In genomic region chr22:20787223-20787622, GRCh38 we compare ENCODE assay signal across 25 cellular contexts. TPM values are rescaled to one million over a fixed set of nuclear protein-coding genes. Genes with fewer than 3 reads are reported as not detected.
"Had no signal": no experiment of that assay in that cellular context is flagged by ENCODE, and none has a peak within 500 bp of the region (broad histone marks: within the 10 kb centered on the region; RNA-seq: fewer than 3 reads in every experiment).

No MANE protein-coding gene starts in this region.

- H3K4me1 ChIP-seq: breast epithelium had no signal

- H3K36me3 ChIP-seq: breast epithelium had no signal

- H3K9me3 Mint-ChIP-seq: activated B cell treated with CpG ODN at 0.5 μM for 24 hours; activated CD4-positive, alpha-beta T cell treated with anti-CD3 and anti-CD28 coated beads, Interleukin-2, amount 10 ng/mL, durations not matched to agents 24 days and 14 days; activated naive CD4-positive, alpha-beta T cell treated with anti-CD3 and anti-CD28 coated beads, Interleukin-2, amount 50 U/mL, for 24 hours; activated T-cell treated with anti-CD3 and anti-CD28 coated beads, Interleukin-2, amount 50 U/mL, for 24 hours; activated T-helper 1 cell treated with anti-CD3 and anti-CD28 coated beads, Interleukin-12 subunit alpha, Interleukin-12 subunit beta, Interleukin-2, Interleukin-4 antibody, amounts not matched to agents 30 ng/mL and 10 ng/mL and 1 ng/mL, durations not matched to agents 14 hours and 24 hours and 36 hours had no signal

- H3K27ac Mint-ChIP-seq: activated B cell treated with CpG ODN at 0.5 μM for 24 hours; activated CD4-positive, alpha-beta T cell treated with anti-CD3 and anti-CD28 coated beads, Interleukin-2, amount 10 ng/mL, durations not matched to agents 24 days and 14 days; activated CD8-positive, alpha-beta memory T cell treated with anti-CD3 and anti-CD28 coated beads, Interleukin-2, amount 10 ng/mL, durations not matched to agents 7 days and 5 days; activated naive CD4-positive, alpha-beta T cell treated with anti-CD3 and anti-CD28 coated beads, Interleukin-2, amount 50 U/mL, for 24 hours; activated T-helper 1 cell treated with anti-CD3 and anti-CD28 coated beads, Interleukin-12 subunit alpha, Interleukin-12 subunit beta, Interleukin-2, Interleukin-4 antibody, amounts not matched to agents 30 ng/mL and 10 ng/mL and 1 ng/mL, durations not matched to agents 14 hours and 24 hours and 36 hours had no signal

- H3K27me3 Mint-ChIP-seq: activated B cell treated with CpG ODN at 0.5 μM for 24 hours; activated CD4-positive, alpha-beta T cell treated with anti-CD3 and anti-CD28 coated beads, Interleukin-2, amount 10 ng/mL, durations not matched to agents 24 days and 14 days; activated CD8-positive, alpha-beta memory T cell treated with anti-CD3 and anti-CD28 coated beads, Interleukin-2, amount 10 ng/mL, durations not matched to agents 7 days and 5 days; activated naive CD4-positive, alpha-beta T cell treated with anti-CD3 and anti-CD28 coated beads, Interleukin-2, amount 50 U/mL, for 24 hours; activated T-cell treated with anti-CD3 and anti-CD28 coated beads, Interleukin-2, amount 50 U/mL, for 24 hours; T-helper 17 cell had no signal

- H3K27ac ChIP-seq: breast epithelium, KMS-11, Peyer's patch, RWPE1 had no signal

- H3K27me3 ChIP-seq: breast epithelium, Peyer's patch had no signal

- H3K9me3 ChIP-seq: breast epithelium, Peyer's patch had no signal

- H3K4me3 Mint-ChIP-seq: activated B cell treated with CpG ODN at 0.5 μM for 24 hours; activated CD4-positive, alpha-beta T cell treated with anti-CD3 and anti-CD28 coated beads, Interleukin-2, amount 10 ng/mL, durations not matched to agents 24 days and 14 days; activated CD8-positive, alpha-beta memory T cell treated with anti-CD3 and anti-CD28 coated beads, Interleukin-2, amount 10 ng/mL, durations not matched to agents 7 days and 5 days; activated naive CD4-positive, alpha-beta T cell treated with anti-CD3 and anti-CD28 coated beads, Interleukin-2, amount 50 U/mL, for 24 hours; activated T-cell treated with anti-CD3 and anti-CD28 coated beads, Interleukin-2, amount 50 U/mL, for 24 hours; activated T-helper 1 cell treated with anti-CD3 and anti-CD28 coated beads, Interleukin-12 subunit alpha, Interleukin-12 subunit beta, Interleukin-2, Interleukin-4 antibody, amounts not matched to agents 30 ng/mL and 10 ng/mL and 1 ng/mL, durations not matched to agents 14 hours and 24 hours and 36 hours; T-helper 17 cell had no signal

- ATAC-seq: activated CD8-positive, alpha-beta memory T cell treated with anti-CD3 and anti-CD28 coated beads, Interleukin-2, amount 10 ng/mL, durations not matched to agents 7 days and 5 days; T-helper 17 cell had no signal

- DNase-seq: activated B cell treated with CpG ODN at 0.5 μM for 24 hours; activated CD4-positive, alpha-beta T cell treated with anti-CD3 and anti-CD28 coated beads for 1 hour; activated CD4-positive, alpha-beta T cell treated with anti-CD3 and anti-CD28 coated beads, Interleukin-2, amount 10 ng/mL, durations not matched to agents 24 days and 14 days; activated CD4-positive, alpha-beta T cell treated with anti-CD3 and anti-CD28 coated beads, Interleukin-2, amount 50 U/mL, for 48 hours; activated CD8-positive, alpha-beta memory T cell treated with anti-CD3 and anti-CD28 coated beads, Interleukin-2, amount 10 ng/mL, durations not matched to agents 7 days and 5 days; activated effector memory CD4-positive, alpha-beta T cell treated with Interleukin-2 at 50 U/mL for 16 hours; activated naive CD4-positive, alpha-beta T cell; activated T-cell treated with anti-CD3 and anti-CD28 coated beads, Interleukin-2, amount 50 U/mL, for 24 hours; aorta; NCI-H1092; NCI-H1417 treated with DMSO at 0.1 percent for 48 hours; NCI-H1694 treated with DMSO at 0.1 percent for 48 hours; NCI-H345; NCI-H510A treated with DMSO at 0.1 percent for 48 hours; NCI-H69; Peyer's patch; SHP77 treated with DMSO at 0.1 percent for 48 hours; T-helper 17 cell; T-helper 9 cell had no signal

- H3K9ac ChIP-seq: KMS-11 had no signal

- H3K4me3 ChIP-seq: breast epithelium, Peyer's patch had no signal

- H3K4me1 Mint-ChIP-seq: activated CD8-positive, alpha-beta memory T cell treated with anti-CD3 and anti-CD28 coated beads, Interleukin-2, amount 10 ng/mL, durations not matched to agents 7 days and 5 days had no signal

RNA-seq across cellular contexts. Expression of gene SERPIND1, which starts 13.3 kb away (rescaled TPM):
- total RNA-seq: activated B cell treated with CpG ODN at 0.5 μM for 24 hours; activated CD4-positive, alpha-beta T cell treated with anti-CD3 and anti-CD28 coated beads, Interleukin-2, amount 10 ng/mL, durations not matched to agents 24 days and 14 days; activated CD8-positive, alpha-beta memory T cell treated with anti-CD3 and anti-CD28 coated beads, Interleukin-2, amount 10 ng/mL, durations not matched to agents 7 days and 5 days; activated T-helper 1 cell treated with anti-CD3 and anti-CD28 coated beads, Interleukin-12 subunit alpha, Interleukin-12 subunit beta, Interleukin-2, Interleukin-4 antibody, amounts not matched to agents 30 ng/mL and 10 ng/mL and 1 ng/mL, durations not matched to agents 14 hours and 24 hours and 36 hours; MCF 10A; Peyer's patch; T-helper 17 cell had no signal
